ENCODE assay signal across 8 cellular contexts in genomic region chr11:833114-833791, GRCh38. TPM values are rescaled to one million over a fixed set of nuclear protein-coding genes. Genes with fewer than 3 reads are reported as not detected.
DNase-seq lines count a peak whose midpoint lies in the region; TF ChIP-seq lines count a peak whose summit lies in the region.

No MANE protein-coding gene starts in this region.

- H3K9me3 ChIP-seq in HEK293 (ENCODE audit: control insufficient read depth, insufficient read depth, low read depth, low read length) (no peaks in the 10 kb centered on the region), muscle layer of duodenum (ENCODE audit: control insufficient read depth in 1 of 2, low read length in 2 of 2) (no peaks in the 10 kb centered on the region)

- no peak for TF ChIP-seq CTCF in HEK293 (tag by site-specific recombination; IDR thresholded peaks at IDR 0.05)
- no peak for TF ChIP-seq CTCF in endothelial cell (IDR thresholded peaks at IDR 0.05; ENCODE audit: unreplicated experiment)

- no peaks in the 10 kb centered on the region for H3K27me3 ChIP-seq in muscle layer of duodenum (ENCODE audit: low read depth, low read length)

- peak overlapping the region; percentile 70 for H3K4me3 ChIP-seq in HEK293 (ENCODE audit: low read depth, low read length)
- peak overlapping the region; percentile 60 to 77 for H3K4me3 ChIP-seq in muscle layer of duodenum (ENCODE audit: low read depth in 1 of 2, low read length in 2 of 2)

- POLR2A ChIA-PET in HEK293 (lab: Yijun Ruan, JAX): interaction anchor here (1.0 to 15.0 kb wide), 5 partner anchors 8 to 36 kb away, joined by 3 to 202 read pairs (median 4); partner anchors contain the start of genes PNPLA2, POLR2L and TSPAN4

- H3K4me1 ChIP-seq in HEK293 (ENCODE audit: control insufficient read depth, insufficient read depth, low read length): no peaks in the 10 kb centered on the region; the same call in 1 of the 2 replicates
- peaks cover 0 to 62% of the 10 kb centered on the region in 2 donors for H3K4me1 ChIP-seq in muscle layer of duodenum (ENCODE audit: control insufficient read depth in 1 of 2, insufficient read depth in 2 of 2, low read length in 2 of 2)

- no peak overlapping the region for H3K27ac Mint-ChIP-seq in endothelial cell (ENCODE audit: unreplicated experiment)

- CTCF ChIA-PET in HEK293 (lab: Yijun Ruan, JAX): interaction anchor here (0.5 to 1.0 kb wide), 2 partner anchors 17 to 1569 kb away, joined by 3 to 4 read pairs; no protein-coding TSS in a partner anchor

- peaks cover 13% of the 10 kb centered on the region for H3K4me1 Mint-ChIP-seq in endothelial cell (ENCODE audit: unreplicated experiment)

- H3K36me3 ChIP-seq in HEK293 (ENCODE audit: control insufficient read depth in 2 of 2, insufficient read depth in 1 of 2, low read length in 2 of 2): peaks cover 0 to 37% of the 10 kb centered on the region in 2 experiments; a peak in 1 of 3 replicates
- H3K36me3 ChIP-seq in muscle layer of duodenum (ENCODE audit: control insufficient read depth in 1 of 2, insufficient read depth in 2 of 2, low read length in 2 of 2): peaks cover 4 to 20% of the 10 kb centered on the region in 2 donors

- no peaks in the 10 kb centered on the region for H3K36me3 Mint-ChIP-seq in endothelial cell (ENCODE audit: low read depth, unreplicated experiment)

- no peaks in the 10 kb centered on the region for H3K9me3 Mint-ChIP-seq in endothelial cell (ENCODE audit: unreplicated experiment)

- H3K27ac ChIP-seq in HEK293 (ENCODE audit: extremely low read depth, low read depth, low read length) (peak overlapping the region; percentile 64; the same call in 1 of the 2 replicates), muscle layer of duodenum (ENCODE audit: low read length) (peak overlapping the region; percentile 85)

- H3K4me3 Mint-ChIP-seq in endothelial cell (ENCODE audit: unreplicated experiment): peak overlapping the region; percentile 77

- in situ Hi-C loops in Caki2 (cut with HindIII; ENCODE audit: low pct_unique_long_range_greater_than_20kb, low sequenced_read_pairs): no loop called here

- H3K27me3 Mint-ChIP-seq in endothelial cell (ENCODE audit: unreplicated experiment): peaks cover 11% of the 10 kb centered on the region

- DNase-seq in Caki2 (ENCODE audit: low read depth) (peak; percentile 70), UCSD-AML1 (lab: John Stamatoyannopoulos, UW; ENCODE audit: unreplicated experiment) (peak; percentile 66), endothelial cell (ENCODE audit: low spot score) (peak; percentile 45), hepatic stellate cell (ENCODE audit: low spot score) (no peak), HuH-7 (ENCODE audit: low spot score) (no peak), NK-92 (lab: John Stamatoyannopoulos, UW; ENCODE audit: unreplicated experiment) (no peak)

TF ChIP-seq in HEK293, 187 proteins besides CTCF, POLR2A, EP300 and RAD21 (continues in another document):
- TF ChIP-seq ZNF223 (tag by site-specific recombination; IDR thresholded peaks at IDR 0.05) (no peak), ZSCAN30 (tag by site-specific recombination; IDR thresholded peaks at IDR 0.05) (0 out of 2 replicates have a peak, but pooled peaks have one; percentile 21), ZNF302 (tag by site-specific recombination; IDR thresholded peaks at IDR 0.05; ENCODE audit: low read depth) (no peak), ZNF558 (tag by site-specific recombination; IDR thresholded peaks at IDR 0.05) (no peak), HOXC10 (CRISPR knock-in tag; IDR thresholded peaks at IDR 0.05) (no peak), ZNF473 (tag by site-specific recombination; IDR thresholded peaks at IDR 0.05) (no peak), SCRT1 (tag by site-specific recombination; IDR thresholded peaks at IDR 0.05; ENCODE audit: borderline replicate concordance) (no peak), SETDB1 (IDR thresholded peaks at IDR 0.05; ENCODE audit: insufficient read length, low read length) (no peak), ZSCAN16 (tag by site-specific recombination; IDR thresholded peaks at IDR 0.05) (no peak), ZNF354C (tag by site-specific recombination; IDR thresholded peaks at IDR 0.05; ENCODE audit: borderline replicate concordance, low read depth) (no peak), ZNF221 (tag by site-specific recombination; IDR thresholded peaks at IDR 0.05; ENCODE audit: borderline replicate concordance) (no peak), ZNF624 (tag by site-specific recombination; IDR thresholded peaks at IDR 0.05) (no peak), ZNF132 (tag by site-specific recombination; IDR thresholded peaks at IDR 0.05; ENCODE audit: borderline replicate concordance) (no peak), ZNF2 (tag by site-specific recombination; IDR thresholded peaks at IDR 0.05) (no peak), GLI2 (tag by site-specific recombination; IDR thresholded peaks at IDR 0.05; ENCODE audit: borderline replicate concordance, low read depth) (no peak), ZNF768 (tag by site-specific recombination; IDR thresholded peaks at IDR 0.05) (no peak), KLF8 (tag by site-specific recombination; IDR thresholded peaks at IDR 0.05) (peak; percentile 74; the same call in 1 of the 2 replicates), ZNF677 (tag by site-specific recombination; IDR thresholded peaks at IDR 0.05) (no peak), ZNF692 (tag by site-specific recombination; IDR thresholded peaks at IDR 0.05) (no peak), HIC1 (tag by site-specific recombination; IDR thresholded peaks at IDR 0.05) (peak; percentile 60; the same call in 1 of the 2 replicates), ZNF404 (tag by site-specific recombination; IDR thresholded peaks at IDR 0.05) (no peak)
- TF ChIP-seq, protein P1, sequence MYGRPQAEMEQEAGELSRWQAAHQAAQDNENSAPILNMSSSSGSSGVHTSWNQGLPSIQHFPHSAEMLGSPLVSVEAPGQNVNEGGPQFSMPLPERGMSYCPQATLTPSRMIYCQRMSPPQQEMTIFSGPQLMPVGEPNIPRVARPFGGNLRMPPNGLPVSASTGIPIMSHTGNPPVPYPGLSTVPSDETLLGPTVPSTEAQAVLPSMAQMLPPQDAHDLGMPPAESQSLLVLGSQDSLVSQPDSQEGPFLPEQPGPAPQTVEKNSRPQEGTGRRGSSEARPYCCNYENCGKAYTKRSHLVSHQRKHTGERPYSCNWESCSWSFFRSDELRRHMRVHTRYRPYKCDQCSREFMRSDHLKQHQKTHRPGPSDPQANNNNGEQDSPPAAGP (tag by site-specific recombination; IDR thresholded peaks at IDR 0.05): peak; percentile 49
- TF ChIP-seq, protein P2, sequence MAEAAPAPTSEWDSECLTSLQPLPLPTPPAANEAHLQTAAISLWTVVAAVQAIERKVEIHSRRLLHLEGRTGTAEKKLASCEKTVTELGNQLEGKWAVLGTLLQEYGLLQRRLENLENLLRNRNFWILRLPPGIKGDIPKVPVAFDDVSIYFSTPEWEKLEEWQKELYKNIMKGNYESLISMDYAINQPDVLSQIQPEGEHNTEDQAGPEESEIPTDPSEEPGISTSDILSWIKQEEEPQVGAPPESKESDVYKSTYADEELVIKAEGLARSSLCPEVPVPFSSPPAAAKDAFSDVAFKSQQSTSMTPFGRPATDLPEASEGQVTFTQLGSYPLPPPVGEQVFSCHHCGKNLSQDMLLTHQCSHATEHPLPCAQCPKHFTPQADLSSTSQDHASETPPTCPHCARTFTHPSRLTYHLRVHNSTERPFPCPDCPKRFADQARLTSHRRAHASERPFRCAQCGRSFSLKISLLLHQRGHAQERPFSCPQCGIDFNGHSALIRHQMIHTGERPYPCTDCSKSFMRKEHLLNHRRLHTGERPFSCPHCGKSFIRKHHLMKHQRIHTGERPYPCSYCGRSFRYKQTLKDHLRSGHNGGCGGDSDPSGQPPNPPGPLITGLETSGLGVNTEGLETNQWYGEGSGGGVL (tag by site-specific recombination; IDR thresholded peaks at IDR 0.05): no peak

RNA-seq across cellular contexts. Expression of gene CD151, which starts 0.5 kb away (rescaled TPM):
- total RNA-seq in Caki2 (2014; rRNA removed; shearing (Covaris generic); ENCODE audit: low replicate concordance): 873 and 905 TPM in 2 replicates
- total RNA-seq in endothelial cell (ENCODE audit: unreplicated experiment): 49.6 TPM

RNA-seq across cellular contexts. Expression of gene CRACR2B, which starts 5.5 kb away (rescaled TPM):
- 15.0 and 29.5 TPM in 2 replicates for total RNA-seq in Caki2 (2014; rRNA removed; shearing (Covaris generic); ENCODE audit: low replicate concordance)
- total RNA-seq in endothelial cell (ENCODE audit: unreplicated experiment): 28.8 TPM

RNA-seq across cellular contexts. Expression of gene POLR2L, which starts 9.1 kb away (rescaled TPM):
- total RNA-seq in Caki2 (2014; rRNA removed; shearing (Covaris generic); ENCODE audit: low replicate concordance): 90.2 and 103 TPM in 2 replicates
- 76.7 TPM for total RNA-seq in endothelial cell (ENCODE audit: unreplicated experiment)

RNA-seq across cellular contexts. Expression of gene TSPAN4, which starts 9.4 kb away (rescaled TPM):
- 250 and 324 TPM in 2 replicates for total RNA-seq in Caki2 (2014; rRNA removed; shearing (Covaris generic); ENCODE audit: low replicate concordance)
- 26.4 TPM for total RNA-seq in endothelial cell (ENCODE audit: unreplicated experiment)

RNA-seq across cellular contexts. Expression of gene PNPLA2, which starts 14.5 kb away (rescaled TPM):
- total RNA-seq in Caki2 (2014; rRNA removed; shearing (Covaris generic); ENCODE audit: low replicate concordance): 11.6 and 15.3 TPM in 2 replicates
- 40.5 TPM for total RNA-seq in endothelial cell (ENCODE audit: unreplicated experiment)

Comparison
In these comparisons a context has a peak if more than half of its experiments do, and no peak if none do; other contexts are left out.
1. DNase-seq: peak in Caki2 (single experiment), UCSD-AML1 (single experiment) and endothelial cell (single experiment); none in hepatic stellate cell (single experiment), HuH-7 (single experiment) and NK-92 (single experiment).
2. RNA of gene CD151, which starts 0.5 kb away (total RNA-seq): 873 to 905 TPM in Caki2; 49.6 TPM in endothelial cell (single experiment); every median in the first group is over 10 times any median in the second.